ENCODE assay signal across 23 cellular contexts in genomic region chr10:98236866-98237265, GRCh38. TPM values are rescaled to one million over a fixed set of nuclear protein-coding genes. Genes with fewer than 3 reads are reported as not detected.
"Had no signal": no experiment of that assay in that cellular context is flagged by ENCODE, and none has a peak within 500 bp of the region (broad histone marks: within the 10 kb centered on the region; RNA-seq: fewer than 3 reads in every experiment).

No MANE protein-coding gene starts in this region.

- H3K79me2 ChIP-seq: hepatocyte, parathyroid adenoma had no signal

- H3K9ac ChIP-seq: parathyroid adenoma had no signal

- DNase-seq: cortex of kidney; effector memory CD8-positive, alpha-beta T cell; foreskin fibroblast; gastrocnemius medialis; head of caudate nucleus; kidney; left lung; mesenchymal stem cell; mucosa of descending colon; naive B cell; right lobe of liver; small intestine; stimulated activated CD4-positive, alpha-beta T cell treated with anti-CD3 and anti-CD28 coated beads, Interleukin-15, amount 100 ng/mL, for 24 hours; stimulated activated CD4-positive, alpha-beta T cell treated with anti-CD3 and anti-CD28 coated beads, Interleukin-2, amount 100 ng/mL, for 48 hours; stimulated activated naive B cell treated with anti-CD40 and anti-IgM and Interleukin-4, amounts not matched to agents 10 μg/mL and 1 μg/mL and 100 μg/mL, for 72 hours; upper lobe of left lung had no signal

- H3K4me2 ChIP-seq: hepatocyte had no signal

- ATAC-seq: effector memory CD8-positive, alpha-beta T cell; gastrocnemius medialis; left lung; mucosa of descending colon; natural killer cell treated with Interleukin-12 subunit alpha and Interleukin-12 subunit beta and Interleukin-15 and Interleukin-18, amount 100 ng/mL, for 72 hours; right lobe of liver; stimulated activated naive B cell treated with anti-CD40 and anti-IgM and Interleukin-4, amounts not matched to agents 10 μg/mL and 1 μg/mL and 100 μg/mL, for 72 hours had no signal

- FAIRE-seq: endometrium, kidney, small intestine, urothelium cell line had no signal

- H3K27ac ChIP-seq: gastrocnemius medialis, hepatocyte, left lung, parathyroid adenoma, right lobe of liver, thoracic aorta, tibial nerve, upper lobe of left lung had no signal

- H3K4me3 ChIP-seq: gastrocnemius medialis, hepatocyte, left lung, mucosa of descending colon, right lobe of liver, thoracic aorta, tibial nerve, upper lobe of left lung had no signal

- H2AFZ ChIP-seq: hepatocyte, parathyroid adenoma had no signal

- H3K9me3 ChIP-seq: gastrocnemius medialis, left lung, mucosa of descending colon, right lobe of liver, thoracic aorta, tibial nerve, upper lobe of left lung had no signal

- H3K4me1 ChIP-seq: gastrocnemius medialis, left lung, right lobe of liver, tibial nerve, upper lobe of left lung had no signal

- H3K27me3 ChIP-seq: gastrocnemius medialis, hepatocyte, left lung, right lobe of liver, tibial nerve, upper lobe of left lung had no signal

RNA-seq across cellular contexts. Expression of gene LOXL4, which starts 31.1 kb away (rescaled TPM):
- total RNA-seq: natural killer cell treated with Interleukin-12 subunit alpha and Interleukin-12 subunit beta and Interleukin-15 and Interleukin-18, amount 100 ng/mL, for 72 hours had no signal
